Comparison of ENCODE assay signal across 13 cellular contexts in the genomic region with DNA sequence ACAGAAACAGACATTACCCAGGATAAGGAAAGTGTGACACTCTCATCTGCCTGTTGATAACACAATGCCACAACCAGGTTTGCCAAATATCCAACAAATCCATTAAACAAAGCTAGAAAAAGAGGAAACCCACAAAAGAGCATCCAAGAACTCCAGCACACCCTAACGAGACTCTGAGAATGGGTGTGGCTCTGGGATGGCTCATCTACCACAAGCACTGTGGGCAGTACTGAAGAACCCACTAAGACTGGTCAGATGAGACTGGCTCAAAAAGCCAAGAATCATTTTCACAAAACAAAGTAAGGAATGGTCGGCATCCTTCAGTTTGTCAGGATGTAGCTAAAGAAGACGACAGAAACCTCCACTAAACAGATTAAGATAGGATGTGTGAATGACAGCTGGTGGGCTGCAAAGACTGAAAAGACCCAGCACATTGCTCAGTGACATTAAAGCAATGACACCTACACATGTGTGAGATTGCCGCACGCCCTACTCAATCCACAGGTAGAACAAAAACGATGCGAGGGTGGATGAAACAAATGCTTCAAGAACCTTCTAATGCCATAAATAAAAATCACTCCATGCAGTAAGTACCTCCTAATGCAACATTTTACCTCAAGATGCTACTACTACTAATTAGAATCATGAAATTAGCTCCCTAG. TPM values are rescaled to one million over a fixed set of nuclear protein-coding genes. Genes with fewer than 3 reads are reported as not detected.
DNase-seq lines count a peak whose midpoint lies in the region; TF ChIP-seq lines count a peak whose summit lies in the region.
"Had no signal": no experiment of that assay in that cellular context is flagged by ENCODE, and none has a peak within 500 bp of the region (broad histone marks: within the 10 kb centered on the region; RNA-seq: fewer than 3 reads in every experiment).

No MANE protein-coding gene starts in this region.

- no peaks in the 10 kb centered on the region for H3K9me2 ChIP-seq in Loucy (replicated peaks; ENCODE audit: low read depth, low read length)

- H3F3A ChIP-seq in Loucy (ENCODE audit: low read depth), result no peaks in the 10 kb centered on the region; the same call in 1 of the 2 replicates

- H3K27me3 Mint-ChIP-seq in activated naive CD4-positive, alpha-beta T cell treated with anti-CD3 and anti-CD28 coated beads, Interleukin-2, amount 50 U/mL, for 24 hours, result no peaks in the 10 kb centered on the region
- peaks cover 2% of the 10 kb centered on the region for H3K27me3 Mint-ChIP-seq in endothelial cell (ENCODE audit: unreplicated experiment)

- H3K4me3 ChIP-seq in Loucy (ENCODE audit: low read length, poor library complexity, severe bottlenecking) (no peak overlapping the region), dorsolateral prefrontal cortex (no peak overlapping the region), sigmoid colon (no peak overlapping the region)
- H3K4me3 ChIP-seq: breast epithelium had no signal

- H3K79me2 ChIP-seq in Loucy (ENCODE audit: insufficient read depth, low read length), result peaks cover 82% of the 10 kb centered on the region

- H3K4me3 Mint-ChIP-seq in activated naive CD4-positive, alpha-beta T cell treated with anti-CD3 and anti-CD28 coated beads, Interleukin-2, amount 50 U/mL, for 24 hours, result peak overlapping the region; percentile 19
- H3K4me3 Mint-ChIP-seq in endothelial cell (ENCODE audit: unreplicated experiment), result no peak overlapping the region

- intact Hi-C loops in dorsolateral prefrontal cortex (cut with DNase I) (no loop called here), sigmoid colon (cut with DNase I) (no loop called here)

- peaks cover 52% of the 10 kb centered on the region for H4K20me1 ChIP-seq in Loucy (ENCODE audit: insufficient read depth, low read length, poor library complexity, severe bottlenecking)

- no peaks in the 10 kb centered on the region for H3K9me3 Mint-ChIP-seq in activated naive CD4-positive, alpha-beta T cell treated with anti-CD3 and anti-CD28 coated beads, Interleukin-2, amount 50 U/mL, for 24 hours
- H3K9me3 Mint-ChIP-seq in endothelial cell (ENCODE audit: unreplicated experiment), result no peaks in the 10 kb centered on the region

- TF ChIP-seq CTCF in Loucy (conservative IDR thresholded peaks at IDR 0.05; ENCODE audit: low read length) (no peak), dorsolateral prefrontal cortex (IDR thresholded peaks at IDR 0.05 in 54 of 56, conservative IDR thresholded peaks at IDR 0.05 in 2 of 56; ENCODE audit: low read depth in 1 of 56, partially characterized antibody in 56 of 56) (no peak), sigmoid colon (IDR thresholded peaks at IDR 0.05) (no peak), endothelial cell (IDR thresholded peaks at IDR 0.05; ENCODE audit: unreplicated experiment) (no peak)

- H3K9ac ChIP-seq in Loucy (ENCODE audit: low read depth, low read length, poor library complexity, severe bottlenecking), result no peak overlapping the region

- WGBS in sigmoid colon, 2 donors, result 71 to 73% methylated on average over 7 of the region's 7 CpGs

- no peak for TF ChIP-seq EP300 in sigmoid colon (IDR thresholded peaks at IDR 0.05)

- peak overlapping the region; percentile 7 for H3K4me2 ChIP-seq in Loucy (ENCODE audit: low read depth, low read length, poor library complexity, severe bottlenecking)

- H3K36me3 Mint-ChIP-seq in activated naive CD4-positive, alpha-beta T cell treated with anti-CD3 and anti-CD28 coated beads, Interleukin-2, amount 50 U/mL, for 24 hours, result peaks cover 3% of the 10 kb centered on the region
- H3K36me3 Mint-ChIP-seq in endothelial cell (ENCODE audit: low read depth, unreplicated experiment), result no peaks in the 10 kb centered on the region

- H3K27ac ChIP-seq in dorsolateral prefrontal cortex, result peak overlapping the region in 46 of 59 donors; percentile 3 to 91 (median 58)
- H3K27ac ChIP-seq in temporal lobe (ENCODE audit: low read depth, low read length), result peak overlapping the region; percentile 48
- H3K27ac ChIP-seq in sigmoid colon, result no peak overlapping the region
- H3K27ac ChIP-seq: breast epithelium had no signal

- no peak overlapping the region for H2AFZ ChIP-seq in Loucy (ENCODE audit: low read length)

- H3K36me3 ChIP-seq in Loucy (ENCODE audit: insufficient read depth, low read length) (no peaks in the 10 kb centered on the region), sigmoid colon (no peaks in the 10 kb centered on the region)
- H3K36me3 ChIP-seq: breast epithelium had no signal

- H3K27ac Mint-ChIP-seq in activated naive CD4-positive, alpha-beta T cell treated with anti-CD3 and anti-CD28 coated beads, Interleukin-2, amount 50 U/mL, for 24 hours, result peak overlapping the region; percentile 53
- H3K27ac Mint-ChIP-seq in endothelial cell (ENCODE audit: unreplicated experiment), result no peak overlapping the region

- H3K4me1 ChIP-seq in Loucy (ENCODE audit: insufficient read depth, low read length, poor library complexity, severe bottlenecking) (peaks cover 73% of the 10 kb centered on the region), sigmoid colon (no peaks in the 10 kb centered on the region)
- H3K4me1 ChIP-seq: breast epithelium had no signal

- no peak for DNase-seq in activated naive CD4-positive, alpha-beta T cell treated with anti-CD3 and anti-CD28 coated beads, Interleukin-2, amount 50 U/mL, for 16 hours
- DNase-seq in dorsolateral prefrontal cortex, result no peak
- no peak for DNase-seq in germinal center (ENCODE audit: low spot score)
- no peak for DNase-seq in sigmoid colon
- DNase-seq in endothelial cell (ENCODE audit: low spot score), result no peak
- DNase-seq: activated CD8-positive, alpha-beta memory T cell treated with anti-CD3 and anti-CD28 coated beads, Interleukin-2, amount 50 U/mL, for 4 hours; mesenchymal stem cell; NCI-H1694 treated with DMSO at 0.1 percent for 48 hours; trophoblast cell had no signal

- no peak for TF ChIP-seq POLR2A in sigmoid colon (IDR thresholded peaks at IDR 0.05)

- peaks cover 90% of the 10 kb centered on the region for H3K4me1 Mint-ChIP-seq in activated naive CD4-positive, alpha-beta T cell treated with anti-CD3 and anti-CD28 coated beads, Interleukin-2, amount 50 U/mL, for 24 hours
- H3K4me1 Mint-ChIP-seq in endothelial cell (ENCODE audit: unreplicated experiment), result peaks cover 9% of the 10 kb centered on the region

- H3K27me3 ChIP-seq in Loucy (ENCODE audit: insufficient read depth, low read length, poor library complexity, severe bottlenecking) (no peaks in the 10 kb centered on the region), dorsolateral prefrontal cortex (no peaks in the 10 kb centered on the region), sigmoid colon (no peaks in the 10 kb centered on the region)
- H3K27me3 ChIP-seq: breast epithelium had no signal

- H3K9me3 ChIP-seq in Loucy (ENCODE audit: insufficient read depth, low read depth, low read length) (no peaks in the 10 kb centered on the region), sigmoid colon (no peaks in the 10 kb centered on the region)
- H3K9me3 ChIP-seq: breast epithelium had no signal

RNA-seq across cellular contexts. Expression of gene ATP8A1, which starts 14.6 kb away (rescaled TPM):
- total RNA-seq in dorsolateral prefrontal cortex (100 to 1,000 TPM in 119 of 120 experiments, 10 to 100 TPM in 1; 78.1 to 308 (median 175) TPM), temporal lobe (151 TPM), sigmoid colon (10 to 100 TPM; 10.5 to 19.3 (median 15.5) TPM), endothelial cell (ENCODE audit: unreplicated experiment) (44.0 TPM)
- polyA plus RNA-seq in sigmoid colon, result 10 to 100 TPM in 1 of 3 donors, 1 to 10 TPM in 2; 2.4 to 18.6 (median 2.5) TPM

Comparison
In these comparisons a context has a peak if more than half of its experiments do, and no peak if none do; other contexts are left out.
1. H3K27ac ChIP-seq: peak in dorsolateral prefrontal cortex (46 of 59) and temporal lobe (single experiment); none in sigmoid colon (0 of 4).